In the genomic region with DNA sequence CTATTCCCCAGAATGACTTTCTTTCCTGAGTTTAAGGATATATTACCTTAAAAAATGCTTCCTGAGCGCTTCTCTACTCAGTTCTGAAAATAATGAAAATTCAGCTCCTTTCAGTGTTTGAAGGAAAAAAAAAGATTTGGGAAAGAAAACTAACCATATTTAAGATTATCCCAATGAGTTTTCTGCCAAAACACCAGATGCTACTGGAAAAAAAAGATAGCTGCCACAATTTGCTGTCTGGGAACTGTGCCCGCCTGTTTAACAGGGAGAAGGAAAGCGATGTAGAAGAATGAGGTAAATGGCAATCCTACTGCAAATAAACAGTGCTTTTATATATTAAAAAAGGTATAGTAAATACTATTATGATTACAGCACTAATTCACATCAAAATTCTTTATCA, we compare ENCODE assay signal across 11 cellular contexts.
DNase-seq lines count a peak whose midpoint lies in the region; ATAC-seq lines count a peak whose summit lies in the region.
"Had no signal": no experiment of that assay in that cellular context is flagged by ENCODE, and none has a peak within 500 bp of the region (broad histone marks: within the 10 kb centered on the region; RNA-seq: fewer than 3 reads in every experiment).

No MANE protein-coding gene starts in this region.

- intact Hi-C loops in Right ventricle myocardium superior (cut with DNase I) (no loop called here), cardiac septum (cut with DNase I) (no loop called here)

- ATAC-seq in Right ventricle myocardium superior (ENCODE audit: poor library complexity) (peak; percentile 71), GM21723 (IDR thresholded peaks at IDR 0.05; ENCODE audit: unreplicated experiment) (no peak), HG03520 (IDR thresholded peaks at IDR 0.05; ENCODE audit: unreplicated experiment) (no peak), HG03354 (IDR thresholded peaks at IDR 0.05; ENCODE audit: poor library complexity, severe bottlenecking, unreplicated experiment) (no peak)

- DNase-seq in Right ventricle myocardium superior = peak; percentile 43
- no peak for DNase-seq in cardiac septum (ENCODE audit: low spot score)
- DNase-seq in cerebellum (ENCODE audit: low spot score) = peak; percentile 60
- DNase-seq in inferior parietal cortex (ENCODE audit: extremely low spot score) = peak; percentile 61
- DNase-seq in MV-4-11 (lab: John Stamatoyannopoulos, UW) = no peak
- DNase-seq: NCI-H1105 treated with DMSO at 0.1 percent for 48 hours, NCI-H187 treated with DMSO at 0.1 percent for 48 hours, NCI-H748 treated with DMSO at 0.1 percent for 48 hours had no signal

Comparison
In these comparisons a context has a peak if more than half of its experiments do, and no peak if none do; other contexts are left out.
1. DNase-seq: peak in Right ventricle myocardium superior (single experiment), cerebellum (single experiment) and inferior parietal cortex (single experiment); none in cardiac septum (single experiment) and MV-4-11 (single experiment).